ENCODE assay signal across 8 cellular contexts in the genomic region with DNA sequence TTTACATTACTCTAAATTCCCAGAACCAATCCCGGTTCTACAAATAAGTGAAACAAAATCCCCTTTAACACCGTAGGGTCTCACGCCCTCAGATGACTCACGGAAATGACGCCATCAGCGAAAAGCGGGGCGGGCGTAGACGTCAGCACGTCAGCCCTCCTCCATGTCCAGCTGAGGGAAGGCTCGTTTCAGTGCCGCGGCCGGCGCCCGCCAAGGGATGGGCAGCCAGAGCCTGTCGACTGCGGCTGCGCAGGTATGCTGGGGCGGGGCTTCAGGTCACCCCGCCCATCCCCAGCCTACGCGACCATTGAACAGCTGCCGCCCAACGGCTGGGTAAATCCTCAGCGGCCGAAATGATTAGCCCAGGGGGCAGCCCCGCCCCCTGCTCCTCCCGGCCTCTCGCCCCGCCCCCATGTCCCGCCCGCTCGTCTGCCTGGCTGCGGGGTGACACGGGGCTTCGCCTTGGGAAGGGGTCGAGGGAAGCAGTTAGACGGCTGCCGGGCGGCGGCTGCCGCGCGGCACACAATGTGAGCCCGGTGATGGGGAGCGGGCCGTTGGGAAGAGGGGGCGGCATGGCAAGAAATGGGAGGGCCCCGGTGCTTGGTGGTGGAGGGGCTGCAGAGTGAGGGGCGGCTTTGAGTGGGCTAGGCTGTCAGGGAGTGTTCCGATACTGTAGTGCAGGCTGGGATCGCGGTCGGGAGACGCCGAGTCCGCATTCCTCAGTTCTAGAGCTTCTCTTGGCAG. TPM values are rescaled to one million over a fixed set of nuclear protein-coding genes. Genes with fewer than 3 reads are reported as not detected.
DNase-seq lines count a peak whose midpoint lies in the region; ATAC-seq and TF ChIP-seq lines count a peak whose summit lies in the region.

A gene (plus strand): TSS at position 420 of the 744 bp plus-strand sequence. CDS start 1,510 bp downstream, outside the sequence.

- peaks cover 3% of the 10 kb centered on the region for H3K36me3 Mint-ChIP-seq in T-helper 1 cell treated with Interleukin-12 subunit alpha and Interleukin-12 subunit beta and Interleukin-4 antibody, amounts not matched to agents 30 μg/mL and 1 μg/mL, for 36 hours (ENCODE audit: low read depth)
- H3K36me3 Mint-ChIP-seq in progenitor cell of endocrine pancreas (ENCODE audit: insufficient read depth), result no peaks in the 10 kb centered on the region

- H3K36me3 ChIP-seq in left ventricle myocardium inferior, result no peaks in the 10 kb centered on the region

- peak within 1 kb of the TSS; percentile 94 for H3K4me3 Mint-ChIP-seq in T-helper 1 cell treated with Interleukin-12 subunit alpha and Interleukin-12 subunit beta and Interleukin-4 antibody, amounts not matched to agents 30 μg/mL and 1 μg/mL, for 36 hours
- peak within 1 kb of the TSS; percentile 96 for H3K4me3 Mint-ChIP-seq in progenitor cell of endocrine pancreas (ENCODE audit: low read depth)

- H3K4me1 Mint-ChIP-seq in T-helper 1 cell treated with Interleukin-12 subunit alpha and Interleukin-12 subunit beta and Interleukin-4 antibody, amounts not matched to agents 30 μg/mL and 1 μg/mL, for 36 hours (ENCODE audit: low read depth), result peaks cover 32% of the 10 kb centered on the region
- H3K4me1 Mint-ChIP-seq in progenitor cell of endocrine pancreas (ENCODE audit: low read depth), result peaks cover 32% of the 10 kb centered on the region

- DNase-seq in GM13977 (ENCODE audit: low spot score), result peak; percentile 94
- peak; percentile 92 for DNase-seq in NCI-H1694 (lab: John Stamatoyannopoulos, UW)
- peak; percentile 98 for DNase-seq in left ventricle myocardium inferior
- DNase-seq in progenitor cell of endocrine pancreas (ENCODE audit: low spot score, unreplicated experiment), result peak; percentile 98
- DNase-seq in ureter (ENCODE audit: low spot score), result peak; percentile 97

- H3K9me3 ChIP-seq in left ventricle myocardium inferior (replicated peaks), result no peaks in the 10 kb centered on the region

- H3K27me3 ChIP-seq in left ventricle myocardium inferior (ENCODE audit: low read depth), result no peaks in the 10 kb centered on the region

- peak within 1 kb of the TSS; percentile 91 for H3K4me3 ChIP-seq in left ventricle myocardium inferior

- H3K27ac Mint-ChIP-seq in T-helper 1 cell treated with Interleukin-12 subunit alpha and Interleukin-12 subunit beta and Interleukin-4 antibody, amounts not matched to agents 30 μg/mL and 1 μg/mL, for 36 hours, result peak within 1 kb of the TSS; percentile 98
- H3K27ac Mint-ChIP-seq in progenitor cell of endocrine pancreas, result peak within 1 kb of the TSS; percentile 100

- peaks cover 14% of the 10 kb centered on the region for H3K27me3 Mint-ChIP-seq in T-helper 1 cell treated with Interleukin-12 subunit alpha and Interleukin-12 subunit beta and Interleukin-4 antibody, amounts not matched to agents 30 μg/mL and 1 μg/mL, for 36 hours (ENCODE audit: low read depth)
- peaks cover 17% of the 10 kb centered on the region for H3K27me3 Mint-ChIP-seq in progenitor cell of endocrine pancreas

- in situ Hi-C loops in GM13977 (cut with MboI; ENCODE audit: low pct_unique_long_range_greater_than_20kb, low sequenced_read_pairs, unreplicated experiment), result no loop called here

- TF ChIP-seq CTCF in GM13977 (IDR thresholded peaks at IDR 0.05; ENCODE audit: extremely low read depth, insufficient read depth, missing control alignments) (no peak), left ventricle myocardium inferior (IDR thresholded peaks at IDR 0.05; ENCODE audit: borderline replicate concordance) (no peak), progenitor cell of endocrine pancreas (IDR thresholded peaks at IDR 0.05; ENCODE audit: unreplicated experiment) (no peak)

- H3K27ac ChIP-seq in angular gyrus (ENCODE audit: low read depth, low read length) (peak within 1 kb of the TSS; percentile 82), left ventricle myocardium inferior (replicated peaks) (peak within 1 kb of the TSS; percentile 96)

- peak; percentile 95 for ATAC-seq in HG02884 (IDR thresholded peaks at IDR 0.05; ENCODE audit: unreplicated experiment)

- intact Hi-C loops in left ventricle myocardium inferior (cut with micrococcal nuclease), result no loop called here

- H3K4me1 ChIP-seq in left ventricle myocardium inferior, result peaks cover 55% of the 10 kb centered on the region

- no peaks in the 10 kb centered on the region for H3K9me3 Mint-ChIP-seq in T-helper 1 cell treated with Interleukin-12 subunit alpha and Interleukin-12 subunit beta and Interleukin-4 antibody, amounts not matched to agents 30 μg/mL and 1 μg/mL, for 36 hours
- no peaks in the 10 kb centered on the region for H3K9me3 Mint-ChIP-seq in progenitor cell of endocrine pancreas (ENCODE audit: low read depth)

RNA-seq across cellular contexts. Expression of the gene that starts here (rescaled TPM):
- 18.0 TPM for total RNA-seq in left ventricle myocardium inferior
- 30.5 and 30.9 TPM in 2 replicates for total RNA-seq in progenitor cell of endocrine pancreas
- total RNA-seq in ureter, result 71.7 TPM

Comparison
In these comparisons a context has a peak if more than half of its experiments do, and no peak if none do; other contexts are left out.
1. Peak in every context shown above with its lines: DNase-seq, ATAC-seq, H3K4me3 ChIP-seq and H3K27ac ChIP-seq.